13 cellular contexts compared by ENCODE assay signal in genomic region chr3:171994646-171995441, GRCh38. TPM values are rescaled to one million over a fixed set of nuclear protein-coding genes. Genes with fewer than 3 reads are reported as not detected.
DNase-seq lines count a peak whose midpoint lies in the region; ATAC-seq, FAIRE-seq and TF ChIP-seq lines count a peak whose summit lies in the region.
"Had no signal": no experiment of that assay in that cellular context is flagged by ENCODE, and none has a peak within 500 bp of the region (broad histone marks: within the 10 kb centered on the region; RNA-seq: fewer than 3 reads in every experiment).

No MANE protein-coding gene starts in this region.

- H4K20me1 ChIP-seq in keratinocyte (ENCODE audit: control insufficient read depth, extremely low read depth, insufficient read depth, low read length): no peaks in the 10 kb centered on the region
- H4K20me1 ChIP-seq: BLaER1 treated with 17β-estradiol and CSF1 and Interleukin-3, amounts not matched to agents 10 nM and 100 nM had no signal

- peak overlapping the region in 4 of 5 experiments; percentile 45 to 60 (median 54) for H3K27ac Mint-ChIP-seq in brain
- no peak overlapping the region for H3K27ac Mint-ChIP-seq in stimulated activated memory B cell treated with anti-CD40 and anti-IgM and Interleukin-4, amounts not matched to agents 10 μg/mL and 1 μg/mL and 100 μg/mL, for 72 hours
- H3K27ac Mint-ChIP-seq: activated CD4-positive, alpha-beta memory T cell treated with anti-CD3 and anti-CD28 coated beads, Interleukin-2, amount 10 ng/mL, durations not matched to agents 7 days and 5 days; activated naive CD4-positive, alpha-beta T cell treated with anti-CD3 and anti-CD28 coated beads, Interleukin-2, amount 10 ng/mL, durations not matched to agents 7 days and 5 days had no signal

- H3K4me2 ChIP-seq in keratinocyte (ENCODE audit: control insufficient read depth, extremely low read depth, insufficient read depth, low read depth, low read length): no peak overlapping the region
- H3K4me2 ChIP-seq: BLaER1 treated with 17β-estradiol and CSF1 and Interleukin-3, amounts not matched to agents 10 nM and 100 nM had no signal

- no peak overlapping the region for H3K4me3 Mint-ChIP-seq in brain
- H3K4me3 Mint-ChIP-seq in stimulated activated memory B cell treated with anti-CD40 and anti-IgM and Interleukin-4, amounts not matched to agents 10 μg/mL and 1 μg/mL and 100 μg/mL, for 72 hours: no peak overlapping the region
- H3K4me3 Mint-ChIP-seq: activated CD4-positive, alpha-beta memory T cell treated with anti-CD3 and anti-CD28 coated beads, Interleukin-2, amount 10 ng/mL, durations not matched to agents 7 days and 5 days; activated naive CD4-positive, alpha-beta T cell treated with anti-CD3 and anti-CD28 coated beads, Interleukin-2, amount 10 ng/mL, durations not matched to agents 7 days and 5 days had no signal

- H3K9me3 Mint-ChIP-seq in brain: peaks cover 9 to 30% (median 16%) of the 10 kb centered on the region in 5 experiments
- peaks cover 5% of the 10 kb centered on the region for H3K9me3 Mint-ChIP-seq in stimulated activated memory B cell treated with anti-CD40 and anti-IgM and Interleukin-4, amounts not matched to agents 10 μg/mL and 1 μg/mL and 100 μg/mL, for 72 hours

- H3K9me3 ChIP-seq in keratinocyte (ENCODE audit: control insufficient read depth, low read depth, low read length): no peaks in the 10 kb centered on the region

- H3K9me1 ChIP-seq in keratinocyte (ENCODE audit: control insufficient read depth, extremely low read depth, insufficient read depth, low read length): no peaks in the 10 kb centered on the region

- peaks cover 8% of the 10 kb centered on the region for H3K4me1 Mint-ChIP-seq in brain
- no peaks in the 10 kb centered on the region for H3K4me1 Mint-ChIP-seq in stimulated activated memory B cell treated with anti-CD40 and anti-IgM and Interleukin-4, amounts not matched to agents 10 μg/mL and 1 μg/mL and 100 μg/mL, for 72 hours

- no peak overlapping the region for H2AFZ ChIP-seq in keratinocyte (ENCODE audit: control insufficient read depth, low read length)

- H3K4me3 ChIP-seq in keratinocyte (ENCODE audit: control insufficient read depth in 2 of 3, extremely low read depth in 1 of 3, insufficient read depth in 2 of 3, low read depth in 1 of 3, low read length in 3 of 3): no peak overlapping the region
- H3K4me3 ChIP-seq: BLaER1 treated with 17β-estradiol and CSF1 and Interleukin-3, amounts not matched to agents 10 nM and 100 nM had no signal

- DNase-seq in AG08395 (ENCODE audit: low spot score) (peak; percentile 86), HTR-8/SVneo (ENCODE audit: insufficient read length, low spot score) (peak; percentile 36), keratinocyte (ENCODE audit: low read depth, low spot score) (peak; percentile 11), SK-N-DZ (ENCODE audit: low spot score) (no peak)
- DNase-seq: activated CD4-positive, alpha-beta memory T cell treated with anti-CD3 and anti-CD28 coated beads, Interleukin-2, amount 10 ng/mL, durations not matched to agents 7 days and 5 days; activated naive CD4-positive, alpha-beta T cell treated with anti-CD3 and anti-CD28 coated beads, Interleukin-2, amount 10 ng/mL, durations not matched to agents 7 days and 5 days; NCI-H2029 had no signal

- no peaks in the 10 kb centered on the region for H3K79me2 ChIP-seq in keratinocyte (ENCODE audit: control insufficient read depth, insufficient read depth, low read length)

- no peak overlapping the region for H3K9ac ChIP-seq in keratinocyte (ENCODE audit: control insufficient read depth, extremely low read depth, insufficient read depth, low read length)
- H3K9ac ChIP-seq: BLaER1 treated with 17β-estradiol and CSF1 and Interleukin-3, amounts not matched to agents 10 nM and 100 nM had no signal

- H3K27ac ChIP-seq in keratinocyte (ENCODE audit: control insufficient read depth, insufficient read depth, low read length): no peak overlapping the region
- H3K27ac ChIP-seq: BLaER1 treated with 17β-estradiol and CSF1 and Interleukin-3, amounts not matched to agents 10 nM and 100 nM had no signal

- no peak for TF ChIP-seq CTCF in brain (conservative IDR thresholded peaks at IDR 0.05)
- TF ChIP-seq CTCF in keratinocyte (optimal IDR thresholded peaks at IDR 0.05 in 1 of 3, IDR thresholded peaks at IDR 0.05 in 1 of 3, conservative IDR thresholded peaks at IDR 0.05 in 1 of 3; ENCODE audit: extremely low read depth in 1 of 3, insufficient read depth in 2 of 3, low read length in 3 of 3): no peak

- ATAC-seq in stimulated activated memory B cell treated with anti-CD40 and anti-IgM and Interleukin-4, amounts not matched to agents 10 μg/mL and 1 μg/mL and 100 μg/mL, for 72 hours: no peak
- no peak for ATAC-seq in HG02623 (IDR thresholded peaks at IDR 0.05; ENCODE audit: unreplicated experiment)
- no peak for ATAC-seq in HG02885 (IDR thresholded peaks at IDR 0.05; ENCODE audit: poor library complexity, unreplicated experiment)

- no peaks in the 10 kb centered on the region for H3K36me3 ChIP-seq in keratinocyte (ENCODE audit: control insufficient read depth in 2 of 2, extremely low read depth in 1 of 2, insufficient read depth in 2 of 2, low read length in 2 of 2)
- H3K36me3 ChIP-seq: BLaER1 treated with 17β-estradiol and CSF1 and Interleukin-3, amounts not matched to agents 10 nM and 100 nM had no signal

- H3K4me1 ChIP-seq in keratinocyte (ENCODE audit: control insufficient read depth, extremely low read depth, insufficient read depth, low read length): peaks cover 4% of the 10 kb centered on the region
- H3K4me1 ChIP-seq: BLaER1 treated with 17β-estradiol and CSF1 and Interleukin-3, amounts not matched to agents 10 nM and 100 nM had no signal

- dilution Hi-C loops in keratinocyte (cut with MboI; ENCODE audit: extremely low pct_ligation_motif_present, low sequenced_read_pairs): no loop called here

- no peak for FAIRE-seq in HTR-8/SVneo (lab: Jason Lieb, UNC)
- FAIRE-seq in keratinocyte (lab: Jason Lieb, UNC): peak; percentile 90
- FAIRE-seq: G401.6 had no signal

- no peaks in the 10 kb centered on the region for H3K27me3 Mint-ChIP-seq in brain
- peaks cover 50% of the 10 kb centered on the region for H3K27me3 Mint-ChIP-seq in stimulated activated memory B cell treated with anti-CD40 and anti-IgM and Interleukin-4, amounts not matched to agents 10 μg/mL and 1 μg/mL and 100 μg/mL, for 72 hours
- H3K27me3 Mint-ChIP-seq: activated naive CD4-positive, alpha-beta T cell treated with anti-CD3 and anti-CD28 coated beads, Interleukin-2, amount 10 ng/mL, durations not matched to agents 7 days and 5 days had no signal

- H3K36me3 Mint-ChIP-seq in brain: no peaks in the 10 kb centered on the region
- H3K36me3 Mint-ChIP-seq in stimulated activated memory B cell treated with anti-CD40 and anti-IgM and Interleukin-4, amounts not matched to agents 10 μg/mL and 1 μg/mL and 100 μg/mL, for 72 hours: no peaks in the 10 kb centered on the region

- H3K27me3 ChIP-seq in keratinocyte (ENCODE audit: control insufficient read depth, extremely low read depth, insufficient read depth, low read length): no peaks in the 10 kb centered on the region
- H3K27me3 ChIP-seq: BLaER1 treated with 17β-estradiol and CSF1 and Interleukin-3, amounts not matched to agents 10 nM and 100 nM had no signal

RNA-seq across cellular contexts. Expression of gene FNDC3B, which starts 44.5 kb away (rescaled TPM):
- polyA plus RNA-seq in brain (ENCODE audit: insufficient read depth, low read depth, low replicate concordance): 2.7 TPM
- polyA plus RNA-seq in keratinocyte: 20.0 to 31.4 TPM (median 27.7 TPM) in 3 replicates
- polyA plus RNA-seq in keratinocyte (2011; ENCODE audit: low read depth): 9.4 TPM
- polyA plus RNA-seq in keratinocyte (2011; cell fraction: cytosol; rRNA removed): 16.5 and 32.7 TPM in 2 replicates
- polyA plus RNA-seq in keratinocyte (2011; cell fraction: nucleus; rRNA removed): 60.2 and 68.2 TPM in 2 replicates
- 12.4 and 39.3 TPM in 2 replicates for polyA plus RNA-seq in keratinocyte (2012; ENCODE audit: low replicate concordance)
- polyA minus RNA-seq in keratinocyte: 104 to 223 TPM (median 134 TPM) in 3 replicates
- polyA minus RNA-seq in keratinocyte (2011; cell fraction: cytosol; rRNA and poly(A)+ RNA removed): 21.3 TPM
- 105 and 219 TPM in 2 replicates for polyA minus RNA-seq in keratinocyte (2011; cell fraction: nucleus; rRNA and poly(A)+ RNA removed)
- 6.7 and 7.4 TPM in 2 replicates for polyA plus RNA-seq in SK-N-DZ (2014; cell fraction: cytosol; rRNA removed)
- polyA plus RNA-seq in SK-N-DZ (2014; cell fraction: nucleus; rRNA removed): 6.4 and 8.8 TPM in 2 replicates
